1 cellular context compared by ENCODE assay signal in genomic region chr19:3153286-3154230, GRCh38.
TF ChIP-seq lines count a peak whose summit lies in the region.

No MANE protein-coding gene starts in this region.

TF ChIP-seq in GM23338, 12 proteins besides CTCF, POLR2A, EP300 and RAD21 (continued from another document):
- no peak for TF ChIP-seq ETS1 (IDR thresholded peaks at IDR 0.05)
- no peak for TF ChIP-seq POLR2AphosphoS5 (IDR thresholded peaks at IDR 0.05; ENCODE audit: low read depth)
- no peak for TF ChIP-seq ZNF331 (CRISPR knock-in tag; IDR thresholded peaks at IDR 0.05; ENCODE audit: low read depth)
TF ChIP-seq in GM23338: peak in this region for 0.
